Comparison of ENCODE assay signal across 17 cellular contexts in the genomic region with DNA sequence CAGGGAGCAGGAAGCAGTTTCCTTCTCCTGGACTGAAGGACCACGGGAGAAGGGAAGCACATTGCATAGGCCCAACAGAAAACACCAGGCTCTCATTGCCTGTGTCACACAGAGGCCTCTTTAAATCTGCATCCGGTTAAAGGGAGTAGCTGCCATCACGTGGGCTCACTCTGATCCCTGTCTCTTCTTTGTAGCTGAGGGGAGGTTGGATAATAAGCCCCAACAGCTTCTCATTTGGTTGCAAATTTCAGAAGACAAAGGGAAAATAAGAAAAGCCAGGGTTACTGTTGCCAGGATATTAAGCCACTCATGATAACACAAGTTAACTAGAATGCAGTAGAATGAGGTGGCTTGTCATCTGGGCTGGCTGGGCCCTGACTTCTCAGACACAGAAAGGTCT.
DNase-seq lines count a peak whose midpoint lies in the region; ATAC-seq, FAIRE-seq and TF ChIP-seq lines count a peak whose summit lies in the region.
"Had no signal": no experiment of that assay in that cellular context is flagged by ENCODE, and none has a peak within 500 bp of the region (broad histone marks: within the 10 kb centered on the region; RNA-seq: fewer than 3 reads in every experiment).

No MANE protein-coding gene starts in this region.

- H3K27ac ChIP-seq in HepG2 (ENCODE audit: extremely low read length, insufficient read depth, low read length) (no peak overlapping the region), right lobe of liver (no peak overlapping the region), H1 (ENCODE audit: low read depth, low read length) (peak overlapping the region; percentile 82), coronary artery (no peak overlapping the region)
- H3K27ac ChIP-seq: BLaER1 treated with 17β-estradiol and CSF1 and Interleukin-3, amounts not matched to agents 10 nM and 100 nM; GM23248 had no signal

- H3K23ac ChIP-seq in H1 (ENCODE audit: insufficient read length): no peak overlapping the region

- WGBS in HepG2 (ENCODE audit: low lambda C conversion rate): 2% methylated on average over 3 of the region's 3 CpGs
- WGBS in right lobe of liver (ENCODE audit: insufficient coverage, low coverage, low lambda C conversion rate, missing lambda C conversion rate): 46% methylated on average over 3 of the region's 3 CpGs
- 10% methylated on average over 3 of the region's 3 CpGs; no CpG with 5 or more reads in 1 of the 2 experiments for WGBS in H1 (ENCODE audit: extremely low coverage in 1 of 2, insufficient coverage in 1 of 2, insufficient read length in 1 of 2, insufficient replicate concordance in 2 of 2, low coverage in 1 of 2, low lambda C conversion rate in 2 of 2, missing lambda C conversion rate in 1 of 2), 2 experiments

- no peak overlapping the region for H3K4me2 ChIP-seq in HepG2 (ENCODE audit: low read depth, low read length)
- peak overlapping the region; percentile 32 to 34; a peak in 3 of 4 replicates for H3K4me2 ChIP-seq in H1 (ENCODE audit: insufficient read depth in 1 of 2, low read depth in 2 of 2, low read length in 2 of 2)
- H3K4me2 ChIP-seq: BLaER1 treated with 17β-estradiol and CSF1 and Interleukin-3, amounts not matched to agents 10 nM and 100 nM had no signal

- no peak overlapping the region for H3K4ac ChIP-seq in H1 (replicated peaks; ENCODE audit: insufficient read length, low read depth, low read length)

- peaks cover 0 to 15% of the 10 kb centered on the region in 2 experiments; a peak in 3 of 5 replicates for H3K27me3 ChIP-seq in HepG2 (ENCODE audit: control insufficient read depth in 1 of 2, insufficient read depth in 2 of 2, low read length in 2 of 2)
- no peaks in the 10 kb centered on the region for H3K27me3 ChIP-seq in right lobe of liver
- H3K27me3 ChIP-seq in H1 (replicated peaks in 1 of 4; ENCODE audit: control insufficient read depth in 3 of 4, extremely low read depth in 1 of 4, insufficient read depth in 3 of 4, low read length in 3 of 4): no peaks in the 10 kb centered on the region
- H3K27me3 ChIP-seq: BLaER1 treated with 17β-estradiol and CSF1 and Interleukin-3, amounts not matched to agents 10 nM and 100 nM had no signal

- DNase-seq in HepG2 (ENCODE audit: low spot score): no peak
- DNase-seq in right lobe of liver: no peak
- DNase-seq in H1 (ENCODE audit: low read depth in 1 of 2, low spot score in 2 of 2): peak; percentile 44 to 49
- peak; percentile 67 for DNase-seq in iPS-NIHi7 (ENCODE audit: extremely low spot score)
- DNase-seq in retina: peak; percentile 49
- DNase-seq in chondrocyte (ENCODE audit: low spot score): no peak
- no peak for DNase-seq in activated CD8-positive, alpha-beta T cell treated with anti-CD3 and anti-CD28 coated beads for 36 hours
- no peak for DNase-seq in coronary artery (ENCODE audit: low spot score)
- DNase-seq: CD8-positive, alpha-beta memory T cell; GM23248; NCI-H1105 treated with DMSO at 0.1 percent for 48 hours; NCI-H187 treated with DMSO at 0.1 percent for 48 hours; NCI-H2171 had no signal

- intact Hi-C loops in HepG2 (cut with micrococcal nuclease; ENCODE audit: unreplicated experiment) (no loop called here), right lobe of liver (cut with DNase I) (no loop called here)
- intact Hi-C loops in activated CD8-positive, alpha-beta T cell treated with anti-CD3 and anti-CD28 coated beads for 36 hours (cut with micrococcal nuclease): no loop called here

- no peak overlapping the region for H3K4me3 ChIP-seq in HepG2 (replicated peaks in 1 of 3; ENCODE audit: insufficient read depth in 1 of 3, low read depth in 2 of 3, low read length in 3 of 3)
- no peak overlapping the region for H3K4me3 ChIP-seq in right lobe of liver
- H3K4me3 ChIP-seq in H1 (ENCODE audit: extremely low read depth in 1 of 4, insufficient read depth in 2 of 4, low read depth in 3 of 4, low read length in 4 of 4): no peak overlapping the region
- no peak overlapping the region for H3K4me3 ChIP-seq in coronary artery
- H3K4me3 ChIP-seq: BLaER1 treated with 17β-estradiol and CSF1 and Interleukin-3, amounts not matched to agents 10 nM and 100 nM; GM23248 had no signal

- no peak overlapping the region for H3K14ac ChIP-seq in H1 (ENCODE audit: insufficient read length)

- no peaks in the 10 kb centered on the region for H3K23me2 ChIP-seq in H1 (ENCODE audit: low read depth, low read length)

- peak overlapping the region; percentile 55 for H4K5ac ChIP-seq in H1 (ENCODE audit: insufficient read length, low read depth, low read length)

- H3K36me3 ChIP-seq in HepG2 (replicated peaks in 1 of 2; ENCODE audit: control insufficient read depth in 1 of 2, insufficient read depth in 2 of 2, low read length in 2 of 2): no peaks in the 10 kb centered on the region
- H3K36me3 ChIP-seq in right lobe of liver: no peaks in the 10 kb centered on the region
- H3K36me3 ChIP-seq in H1 (ENCODE audit: control insufficient read depth in 2 of 4, insufficient read depth in 4 of 4, low read length in 3 of 4): no peaks in the 10 kb centered on the region
- H3K36me3 ChIP-seq: BLaER1 treated with 17β-estradiol and CSF1 and Interleukin-3, amounts not matched to agents 10 nM and 100 nM had no signal

- H3K4me1 ChIP-seq in HepG2 (ENCODE audit: insufficient read depth, low read length) (no peaks in the 10 kb centered on the region), right lobe of liver (no peaks in the 10 kb centered on the region), H1 (replicated peaks in 1 of 4; ENCODE audit: control insufficient read depth in 3 of 4, insufficient read depth in 4 of 4, low read length in 3 of 4) (peaks cover 4 to 16% (median 10%) of the 10 kb centered on the region in 4 experiments; a peak in 5 of 7 replicates)
- H3K4me1 ChIP-seq: BLaER1 treated with 17β-estradiol and CSF1 and Interleukin-3, amounts not matched to agents 10 nM and 100 nM had no signal

- no peaks in the 10 kb centered on the region for H3K4me1 Mint-ChIP-seq in chondrocyte (ENCODE audit: low read depth)
- H3K4me1 Mint-ChIP-seq in activated CD8-positive, alpha-beta T cell treated with anti-CD3 and anti-CD28 coated beads for 36 hours (ENCODE audit: low read depth): no peaks in the 10 kb centered on the region
- H3K4me1 Mint-ChIP-seq: CD8-positive, alpha-beta memory T cell had no signal

- H2AK5ac ChIP-seq in H1 (ENCODE audit: low read depth, low read length): no peak overlapping the region

- H2BK120ac ChIP-seq in H1 (replicated peaks; ENCODE audit: low read depth, low read length): peak overlapping the region; percentile 93

- no peak overlapping the region for H2BK15ac ChIP-seq in H1 (ENCODE audit: low read length)

- peak overlapping the region; percentile 88; the same call in 1 of the 2 replicates for H2BK20ac ChIP-seq in H1 (ENCODE audit: low read length)

- no peak overlapping the region for H3K9ac ChIP-seq in HepG2 (ENCODE audit: insufficient read depth, low read depth, low read length)
- peak overlapping the region in 1 of 4 experiments; percentile 53; a peak in 2 of 7 replicates for H3K9ac ChIP-seq in H1 (replicated peaks in 1 of 4; ENCODE audit: extremely low read depth in 1 of 4, low read depth in 3 of 4, low read length in 3 of 4)
- H3K9ac ChIP-seq: BLaER1 treated with 17β-estradiol and CSF1 and Interleukin-3, amounts not matched to agents 10 nM and 100 nM; GM23248 had no signal

- no peak overlapping the region for H4K8ac ChIP-seq in H1 (ENCODE audit: extremely low read depth, insufficient read depth, low read length)

- CTCF ChIA-PET in HepG2 (lab: Yijun Ruan, JAX; ENCODE audit: low intra/inter-chr PET ratio, low total read pairs) (no interaction called here), H1 (lab: Charles Lee; ENCODE audit: partially characterized antibody) (no interaction called here)
- CTCF ChIA-PET in activated CD8-positive, alpha-beta T cell treated with anti-CD3 and anti-CD28 coated beads for 36 hours (lab: Charles Lee): no interaction called here

- no peaks in the 10 kb centered on the region for H3K27me3 Mint-ChIP-seq in chondrocyte (ENCODE audit: low read depth)
- no peaks in the 10 kb centered on the region for H3K27me3 Mint-ChIP-seq in activated CD8-positive, alpha-beta T cell treated with anti-CD3 and anti-CD28 coated beads for 36 hours

- peak overlapping the region; percentile 65; the same call in 1 of the 2 replicates for H3K18ac ChIP-seq in H1 (ENCODE audit: extremely low read depth, low read length)

- H2AFZ ChIP-seq in HepG2 (ENCODE audit: low read length) (no peak overlapping the region), H1 (ENCODE audit: low read length) (no peak overlapping the region)
- H2AFZ ChIP-seq: GM23248 had no signal

- TF ChIP-seq EP300 in HepG2 (IDR thresholded peaks at IDR 0.05; ENCODE audit: low read depth in 2 of 2, low read length in 2 of 2) (no peak), HepG2 (CRISPR knock-in tag; IDR thresholded peaks at IDR 0.05; ENCODE audit: borderline replicate concordance) (no peak), H1 (IDR thresholded peaks at IDR 0.05; ENCODE audit: borderline replicate concordance in 1 of 2, low read depth in 2 of 2, low read length in 2 of 2) (peak in 1 of 2 experiments; percentile 77; a peak in 1 of 3 replicates)

- TF ChIP-seq CTCF in HepG2 (CRISPR knock-in tag; IDR thresholded peaks at IDR 0.05) (no peak), right lobe of liver (IDR thresholded peaks at IDR 0.05) (no peak), H1 (IDR thresholded peaks at IDR 0.05; ENCODE audit: control extremely low read depth in 1 of 3, insufficient read depth in 1 of 3, low read depth in 1 of 3, low read length in 3 of 3) (no peak), chondrocyte (IDR thresholded peaks at IDR 0.05) (no peak), coronary artery (IDR thresholded peaks at IDR 0.05) (no peak)
- no peak for TF ChIP-seq CTCF in activated CD8-positive, alpha-beta T cell treated with anti-CD3 and anti-CD28 coated beads for 36 hours (IDR thresholded peaks at IDR 0.05)

- H4K91ac ChIP-seq in H1 (replicated peaks; ENCODE audit: insufficient read length, low read length): no peak overlapping the region

- peaks cover 18% of the 10 kb centered on the region for H3K9me3 Mint-ChIP-seq in chondrocyte (ENCODE audit: low read depth)
- H3K9me3 Mint-ChIP-seq in activated CD8-positive, alpha-beta T cell treated with anti-CD3 and anti-CD28 coated beads for 36 hours: no peaks in the 10 kb centered on the region

- POLR2A ChIA-PET in HepG2 (lab: Yijun Ruan, JAX) (no interaction called here), H1 (lab: Charles Lee; ENCODE audit: partially characterized antibody) (interaction anchor here (0.5 to 1.2 kb wide), 7 partner anchors 8 to 523 kb away, joined by 3 to 6 read pairs (median 3); no protein-coding TSS in a partner anchor)
- POLR2A ChIA-PET in activated CD8-positive, alpha-beta T cell treated with anti-CD3 and anti-CD28 coated beads for 36 hours (lab: Charles Lee): no interaction called here

- no peaks in the 10 kb centered on the region for H3K36me3 Mint-ChIP-seq in chondrocyte (ENCODE audit: low read depth)
- H3K36me3 Mint-ChIP-seq in activated CD8-positive, alpha-beta T cell treated with anti-CD3 and anti-CD28 coated beads for 36 hours (ENCODE audit: low read depth): no peaks in the 10 kb centered on the region
- H3K36me3 Mint-ChIP-seq: CD8-positive, alpha-beta memory T cell had no signal

- H4K20me1 ChIP-seq in HepG2 (ENCODE audit: insufficient read depth, low read length) (no peaks in the 10 kb centered on the region), H1 (replicated peaks in 1 of 2; ENCODE audit: control insufficient read depth in 1 of 2, insufficient read depth in 2 of 2, low read length in 2 of 2) (no peaks in the 10 kb centered on the region)
- H4K20me1 ChIP-seq: BLaER1 treated with 17β-estradiol and CSF1 and Interleukin-3, amounts not matched to agents 10 nM and 100 nM had no signal

- no peak for ATAC-seq in HepG2
- ATAC-seq in right lobe of liver: no peak
- ATAC-seq in activated CD8-positive, alpha-beta T cell treated with anti-CD3 and anti-CD28 coated beads for 36 hours: no peak
- ATAC-seq: Panc1 had no signal

- peak overlapping the region; percentile 91 for H2BK12ac ChIP-seq in H1 (ENCODE audit: low read depth, low read length)

- no peaks in the 10 kb centered on the region for H3K79me1 ChIP-seq in H1 (ENCODE audit: low read depth, low read length)

- H3K27ac Mint-ChIP-seq in chondrocyte (ENCODE audit: unreplicated experiment): no peak overlapping the region
- no peak overlapping the region for H3K27ac Mint-ChIP-seq in activated CD8-positive, alpha-beta T cell treated with anti-CD3 and anti-CD28 coated beads for 36 hours
- H3K27ac Mint-ChIP-seq: CD8-positive, alpha-beta memory T cell had no signal

- TF ChIP-seq POLR2A in HepG2 (IDR thresholded peaks at IDR 0.05; ENCODE audit: insufficient read depth in 1 of 2, low read depth in 2 of 2, low read length in 2 of 2) (no peak), right lobe of liver (IDR thresholded peaks at IDR 0.05) (no peak), H1 (IDR thresholded peaks at IDR 0.05; ENCODE audit: control extremely low read depth in 1 of 2, low read depth in 2 of 2, low read length in 2 of 2) (peak in 1 of 2 experiments; percentile 26; a peak in 2 of 3 replicates)

- TF ChIP-seq RAD21 in HepG2 (CRISPR knock-in tag; IDR thresholded peaks at IDR 0.05) (no peak), H1 (IDR thresholded peaks at IDR 0.05 in 1 of 2, conservative IDR thresholded peaks at IDR 0.05 in 1 of 2; ENCODE audit: low read depth in 2 of 2, low read length in 2 of 2) (no peak; a peak in 1 of 4 replicates)

- no peaks in the 10 kb centered on the region for H3K79me2 ChIP-seq in HepG2 (ENCODE audit: insufficient read depth, low read length)
- H3K79me2 ChIP-seq in H1 (ENCODE audit: control insufficient read depth in 1 of 2, insufficient read depth in 2 of 2, low read length in 2 of 2): no peaks in the 10 kb centered on the region

- in situ Hi-C loops in HepG2 (cut with HindIII; ENCODE audit: extremely low pct_ligation_motif_present, low pct_unique_long_range_greater_than_20kb): no loop called here

- no TSS peak for BruUV-seq in HepG2 (replicated peaks; lab: Mats Ljungman, UMichigan)

- no peak overlapping the region for H3K56ac ChIP-seq in H1 (replicated peaks; ENCODE audit: insufficient read length, low read depth, low read length)

- H3K4me3 Mint-ChIP-seq in chondrocyte (ENCODE audit: unreplicated experiment): no peak overlapping the region
- no peak overlapping the region for H3K4me3 Mint-ChIP-seq in activated CD8-positive, alpha-beta T cell treated with anti-CD3 and anti-CD28 coated beads for 36 hours
- H3K4me3 Mint-ChIP-seq: CD8-positive, alpha-beta memory T cell had no signal

- FAIRE-seq in HepG2 (lab: Jason Lieb, UNC): no peak
- FAIRE-seq in H1 (lab: Jason Lieb, UNC): peak; percentile 98
- FAIRE-seq: A204.1, GM12892 had no signal

- H2BK5ac ChIP-seq in H1 (ENCODE audit: low read depth, low read length): peak overlapping the region; percentile 83; the same call in 1 of the 2 replicates

- H3K9me3 ChIP-seq in HepG2 (ENCODE audit: low read length): no peaks in the 10 kb centered on the region
- H3K9me3 ChIP-seq in right lobe of liver: no peaks in the 10 kb centered on the region
- no peaks in the 10 kb centered on the region for H3K9me3 ChIP-seq in H1 (ENCODE audit: insufficient read depth in 2 of 2, low read depth in 1 of 2, low read length in 1 of 2)
- H3K9me3 ChIP-seq: BLaER1 treated with 17β-estradiol and CSF1 and Interleukin-3, amounts not matched to agents 10 nM and 100 nM had no signal

Comparison
In these comparisons a context has a peak if more than half of its experiments do, and no peak if none do; other contexts are left out.
1. DNase-seq: peak in H1 (2 of 2), iPS-NIHi7 (single experiment) and retina (single experiment); none in HepG2 (single experiment), right lobe of liver (0 of 3), chondrocyte (single experiment), activated CD8-positive, alpha-beta T cell treated with anti-CD3 and anti-CD28 coated beads for 36 hours (single experiment) and coronary artery (single experiment).